26 cellular contexts compared by ENCODE assay signal in genomic region chr7:36298145-36298544, GRCh38.
"Had no signal": no experiment of that assay in that cellular context is flagged by ENCODE, and none has a peak within 500 bp of the region (broad histone marks: within the 10 kb centered on the region; RNA-seq: fewer than 3 reads in every experiment).

No MANE protein-coding gene starts in this region.

- H3K4me1 ChIP-seq: colonic mucosa had no signal

- H3K27ac ChIP-seq: colonic mucosa, sigmoid colon, thyroid gland, upper lobe of left lung had no signal

- DNase-seq: activated CD4-positive, alpha-beta T cell treated with anti-CD3 and anti-CD28 coated beads for 36 hours; activated CD4-positive, CD25-positive, alpha-beta regulatory T cell; activated CD8-positive, alpha-beta memory T cell treated with anti-CD3 and anti-CD28 coated beads, Interleukin-2, amount 10 ng/mL, durations not matched to agents 7 days and 5 days; activated CD8-positive, alpha-beta T cell treated with anti-CD3 and anti-CD28 coated beads, Interleukin-2, amount 10 ng/mL, durations not matched to agents 7 days and 5 days; activated effector memory CD4-positive, alpha-beta T cell treated with Interleukin-2 at 50 U/mL for 16 hours; activated naive CD4-positive, alpha-beta T cell treated with Interleukin-2 at 50 U/mL for 16 hours; activated T-cell treated with anti-CD3 and anti-CD28 coated beads, Interleukin-2, amount 50 U/mL, for 48 hours; cerebellar nuclear complex; colonic mucosa; effector memory CD8-positive, alpha-beta T cell; foreskin fibroblast; islet precursor cell; left colon; mesendoderm; natural killer cell; sigmoid colon; small intestine; stimulated activated CD4-positive, alpha-beta T cell treated with anti-CD3 and anti-CD28 coated beads, Interleukin-4, amount 100 ng/mL, for 24 hours; stimulated activated naive CD8-positive, alpha-beta T cell treated with anti-CD3 and anti-CD28 coated beads, Interleukin-15, amount 100 ng/mL, for 72 hours; T-helper 1 cell; thyroid gland had no signal

- H3K36me3 ChIP-seq: colonic mucosa, thyroid gland had no signal

- H3K27me3 ChIP-seq: colonic mucosa, dorsolateral prefrontal cortex, sigmoid colon, thyroid gland, upper lobe of left lung had no signal

- H3K9me3 ChIP-seq: colonic mucosa, sigmoid colon, thyroid gland, upper lobe of left lung had no signal

- ATAC-seq: activated CD4-positive, alpha-beta T cell treated with anti-CD3 and anti-CD28 coated beads for 36 hours; activated CD8-positive, alpha-beta memory T cell treated with anti-CD3 and anti-CD28 coated beads, Interleukin-2, amount 10 ng/mL, durations not matched to agents 7 days and 5 days; activated CD8-positive, alpha-beta T cell treated with anti-CD3 and anti-CD28 coated beads, Interleukin-2, amount 10 ng/mL, durations not matched to agents 7 days and 5 days; effector memory CD8-positive, alpha-beta T cell; esophagus mucosa; left colon; natural killer cell; stimulated activated memory B cell treated with anti-CD40 and anti-IgM and Interleukin-4, amounts not matched to agents 10 μg/mL and 1 μg/mL and 100 μg/mL, for 72 hours; stimulated activated naive CD8-positive, alpha-beta T cell treated with anti-CD3 and anti-CD28 coated beads, Interleukin-15, amount 100 ng/mL, for 72 hours had no signal

- H3K4me3 ChIP-seq: colonic mucosa, dorsolateral prefrontal cortex, lung, sigmoid colon, thyroid gland, upper lobe of left lung had no signal
